11 cellular contexts compared by ENCODE assay signal in genomic region chr3:146594843-146595482, GRCh38. TPM values are rescaled to one million over a fixed set of nuclear protein-coding genes. Genes with fewer than 3 reads are reported as not detected.
A peak's percentile ranks its signal among the peaks of the same experiment; 100 is the strongest.
DNase-seq lines count a peak whose midpoint lies in the region; ATAC-seq, FAIRE-seq and TF ChIP-seq lines count a peak whose summit lies in the region.
"Had no signal": no experiment of that assay in that cellular context is flagged by ENCODE, and none has a peak within 500 bp of the region (broad histone marks: within the 10 kb centered on the region; RNA-seq: fewer than 3 reads in every experiment).

No MANE protein-coding gene starts in this region.

- H3K4me3 ChIP-seq in fibroblast of mammary gland (ENCODE audit: control insufficient read depth, low read depth, low read length): no peak overlapping the region

- DNase-seq in natural killer cell: no peak
- no peak for DNase-seq in natural killer cell treated with Interleukin-12 subunit alpha and Interleukin-12 subunit beta and Interleukin-15 and Interleukin-18, amount 100 ng/mL, for 72 hours (ENCODE audit: low spot score)
- DNase-seq in RCC 7860 (ENCODE audit: low spot score): peak; percentile 19
- peak; percentile 37 for DNase-seq in fibroblast of mammary gland (ENCODE audit: low read depth)
- no peak for DNase-seq in stimulated activated naive CD4-positive, alpha-beta T cell treated with Interleukin-2 at 50 U/mL for 16 hours (lab: John Stamatoyannopoulos, UW)
- DNase-seq in NK-92 (lab: John Stamatoyannopoulos, UW; ENCODE audit: unreplicated experiment): no peak
- DNase-seq: activated naive CD4-positive, alpha-beta T cell treated with Interleukin-2 at 50 U/mL for 16 hours; NK-92 treated with Interleukin-12 subunit alpha and Interleukin-12 subunit beta, amount 100 ng/mL, for 24 hours had no signal

- ATAC-seq in natural killer cell: no peak
- no peak for ATAC-seq in natural killer cell treated with Interleukin-12 subunit alpha and Interleukin-12 subunit beta and Interleukin-15 and Interleukin-18, amount 100 ng/mL, for 72 hours
- ATAC-seq in activated CD4-positive, CD25-positive, alpha-beta regulatory T cell treated with anti-CD3 and anti-CD28 coated beads, Interleukin-2, amount 50 U/mL, for 24 hours: no peak
- ATAC-seq in HG03135 (IDR thresholded peaks at IDR 0.05; ENCODE audit: unreplicated experiment): no peak

- H3K4me3 Mint-ChIP-seq in natural killer cell: no peak overlapping the region
- no peak overlapping the region for H3K4me3 Mint-ChIP-seq in natural killer cell treated with Interleukin-12 subunit alpha and Interleukin-12 subunit beta and Interleukin-15 and Interleukin-18, amount 100 ng/mL, for 72 hours
- H3K4me3 Mint-ChIP-seq: memory B cell had no signal

- no peaks in the 10 kb centered on the region for H3K4me1 Mint-ChIP-seq in natural killer cell
- H3K4me1 Mint-ChIP-seq in natural killer cell treated with Interleukin-12 subunit alpha and Interleukin-12 subunit beta and Interleukin-15 and Interleukin-18, amount 100 ng/mL, for 72 hours (ENCODE audit: low read depth in 2 of 2): peaks cover 0 to 2% of the 10 kb centered on the region in 2 donors
- H3K4me1 Mint-ChIP-seq: memory B cell had no signal

- H3K9me3 Mint-ChIP-seq in natural killer cell: no peaks in the 10 kb centered on the region
- H3K9me3 Mint-ChIP-seq in natural killer cell treated with Interleukin-12 subunit alpha and Interleukin-12 subunit beta and Interleukin-15 and Interleukin-18, amount 100 ng/mL, for 72 hours: no peaks in the 10 kb centered on the region
- H3K9me3 Mint-ChIP-seq: memory B cell had no signal

- TF ChIP-seq CTCF in natural killer cell (IDR thresholded peaks at IDR 0.05) (peak; percentile 19), fibroblast of mammary gland (conservative IDR thresholded peaks at IDR 0.05; ENCODE audit: control insufficient read depth, insufficient read depth, low read depth, low read length) (peak; percentile 44)

- H3K27ac Mint-ChIP-seq in natural killer cell: no peak overlapping the region
- H3K27ac Mint-ChIP-seq in natural killer cell treated with Interleukin-12 subunit alpha and Interleukin-12 subunit beta and Interleukin-15 and Interleukin-18, amount 100 ng/mL, for 72 hours: no peak overlapping the region
- H3K27ac Mint-ChIP-seq: memory B cell had no signal

- peak; percentile 63 for FAIRE-seq in RCC 7860 (lab: Jason Lieb, UNC)

- intact Hi-C loops in natural killer cell (cut with micrococcal nuclease): no loop called here

- no peaks in the 10 kb centered on the region for H3K36me3 Mint-ChIP-seq in natural killer cell
- no peaks in the 10 kb centered on the region for H3K36me3 Mint-ChIP-seq in natural killer cell treated with Interleukin-12 subunit alpha and Interleukin-12 subunit beta and Interleukin-15 and Interleukin-18, amount 100 ng/mL, for 72 hours
- H3K36me3 Mint-ChIP-seq: memory B cell had no signal

- H3K27me3 Mint-ChIP-seq in natural killer cell (ENCODE audit: low read depth in 2 of 2): peaks cover 0 to 6% of the 10 kb centered on the region in 2 donors
- H3K27me3 Mint-ChIP-seq in natural killer cell treated with Interleukin-12 subunit alpha and Interleukin-12 subunit beta and Interleukin-15 and Interleukin-18, amount 100 ng/mL, for 72 hours: peaks cover 0 to 3% of the 10 kb centered on the region in 2 donors
- H3K27me3 Mint-ChIP-seq: memory B cell had no signal

RNA-seq across cellular contexts. Expression of gene PLSCR5, which starts 10.2 kb away (rescaled TPM):
- not detected for total RNA-seq in natural killer cell
- not detected for total RNA-seq in natural killer cell treated with Interleukin-12 subunit alpha and Interleukin-12 subunit beta and Interleukin-15 and Interleukin-18, amount 100 ng/mL, for 72 hours

RNA-seq across cellular contexts. Expression of gene PLSCR1, which starts 50.6 kb away (rescaled TPM):
- 10 to 100 TPM; 24.2 to 38.2 (median 35.2) TPM for total RNA-seq in natural killer cell
- 10 to 100 TPM; 40.7 to 80.2 TPM for total RNA-seq in natural killer cell treated with Interleukin-12 subunit alpha and Interleukin-12 subunit beta and Interleukin-15 and Interleukin-18, amount 100 ng/mL, for 72 hours

Comparison
In these comparisons a context has a peak if more than half of its experiments do, and no peak if none do; other contexts are left out.
1. DNase-seq: peak in RCC 7860 (single experiment) and fibroblast of mammary gland (single experiment); none in natural killer cell (single experiment), natural killer cell treated with Interleukin-12 subunit alpha and Interleukin-12 subunit beta and Interleukin-15 and Interleukin-18, amount 100 ng/mL, for 72 hours (single experiment), stimulated activated naive CD4-positive, alpha-beta T cell treated with Interleukin-2 at 50 U/mL for 16 hours (single experiment) and NK-92 (single experiment).